ENCODE assay signal across 8 cellular contexts in the genomic region with DNA sequence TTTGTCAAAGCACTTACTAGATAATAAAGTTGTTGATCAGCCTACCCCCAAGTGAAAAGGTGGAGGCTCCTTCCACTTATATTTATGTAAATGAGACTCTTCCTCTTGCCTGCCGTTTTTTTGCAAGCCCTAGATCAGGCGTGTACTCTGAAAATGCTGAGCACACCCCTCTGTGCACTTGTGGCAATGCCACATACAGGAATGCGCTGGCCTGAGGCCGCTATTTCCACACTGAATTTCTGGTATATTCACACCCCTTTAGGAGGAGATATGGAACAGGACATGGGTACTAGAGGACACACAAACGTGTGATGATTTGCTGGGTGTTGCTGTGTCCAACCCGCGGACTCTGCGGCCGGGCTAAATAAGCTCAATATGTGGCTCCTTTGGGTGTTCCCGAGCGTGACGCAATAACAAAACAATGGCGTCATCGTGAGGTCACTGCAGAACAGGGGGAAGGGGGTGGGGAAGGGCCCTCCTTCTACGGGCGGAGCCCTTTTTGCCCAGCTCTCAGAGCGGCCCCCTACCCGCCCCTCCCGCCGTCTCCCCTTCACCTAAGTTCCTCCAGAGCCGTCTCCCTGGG. TPM values are rescaled to one million over a fixed set of nuclear protein-coding genes. Genes with fewer than 3 reads are reported as not detected.
A peak's percentile ranks its signal among the peaks of the same experiment; 100 is the strongest.
DNase-seq lines count a peak whose midpoint lies in the region; ATAC-seq and TF ChIP-seq lines count a peak whose summit lies in the region.

No MANE protein-coding gene starts in this region.

- H3K27me3 Mint-ChIP-seq in activated T-helper 1 cell treated with anti-CD3 and anti-CD28 coated beads, Interleukin-12 subunit alpha, Interleukin-12 subunit beta, Interleukin-2, Interleukin-4 antibody, amounts not matched to agents 30 ng/mL and 10 ng/mL and 1 ng/mL, durations not matched to agents 14 hours and 24 hours and 36 hours (ENCODE audit: insufficient read depth) = no peaks in the 10 kb centered on the region

- peaks cover 0 to 21% (median 6%) of the 10 kb centered on the region in 3 donors for H3K4me1 ChIP-seq in gastroesophageal sphincter
- no peaks in the 10 kb centered on the region for H3K4me1 ChIP-seq in prostate gland (replicated peaks)

- H3K4me1 Mint-ChIP-seq in activated T-helper 1 cell treated with anti-CD3 and anti-CD28 coated beads, Interleukin-12 subunit alpha, Interleukin-12 subunit beta, Interleukin-2, Interleukin-4 antibody, amounts not matched to agents 30 ng/mL and 10 ng/mL and 1 ng/mL, durations not matched to agents 14 hours and 24 hours and 36 hours (ENCODE audit: low read depth) = peaks cover 67% of the 10 kb centered on the region

- no peaks in the 10 kb centered on the region for H3K9me3 Mint-ChIP-seq in activated T-helper 1 cell treated with anti-CD3 and anti-CD28 coated beads, Interleukin-12 subunit alpha, Interleukin-12 subunit beta, Interleukin-2, Interleukin-4 antibody, amounts not matched to agents 30 ng/mL and 10 ng/mL and 1 ng/mL, durations not matched to agents 14 hours and 24 hours and 36 hours

- H3K27ac ChIP-seq in gastroesophageal sphincter (peak overlapping the region; percentile 93 to 97 (median 94)), prostate gland (peak overlapping the region; percentile 94 to 95)

- H3K4me3 Mint-ChIP-seq in activated T-helper 1 cell treated with anti-CD3 and anti-CD28 coated beads, Interleukin-12 subunit alpha, Interleukin-12 subunit beta, Interleukin-2, Interleukin-4 antibody, amounts not matched to agents 30 ng/mL and 10 ng/mL and 1 ng/mL, durations not matched to agents 14 hours and 24 hours and 36 hours = peak overlapping the region; percentile 94

- 5 to 25% methylated on average over 2 to 18 of the region's 21 CpGs for WGBS in gastroesophageal sphincter (ENCODE audit: low coverage in 1 of 2), 2 donors
- WGBS in prostate gland = 9% methylated on average over 21 of the region's 21 CpGs

- peaks cover 0 to 28% of the 10 kb centered on the region in 2 donors for H3K36me3 ChIP-seq in gastroesophageal sphincter
- H3K36me3 ChIP-seq in prostate gland = peaks cover 0 to 4% of the 10 kb centered on the region in 2 donors

- TF ChIP-seq POLR2A in gastroesophageal sphincter (IDR thresholded peaks at IDR 0.05) (no peak), prostate gland (IDR thresholded peaks at IDR 0.05) (no peak)

- no peak for TF ChIP-seq EP300 in gastroesophageal sphincter (IDR thresholded peaks at IDR 0.05)

- ATAC-seq in HG02678 (IDR thresholded peaks at IDR 0.05; ENCODE audit: unreplicated experiment) (peak; percentile 40), gastroesophageal sphincter (peak; percentile 83)

- H3K27ac Mint-ChIP-seq in activated T-helper 1 cell treated with anti-CD3 and anti-CD28 coated beads, Interleukin-12 subunit alpha, Interleukin-12 subunit beta, Interleukin-2, Interleukin-4 antibody, amounts not matched to agents 30 ng/mL and 10 ng/mL and 1 ng/mL, durations not matched to agents 14 hours and 24 hours and 36 hours = peak overlapping the region; percentile 92

- H3K36me3 Mint-ChIP-seq in activated T-helper 1 cell treated with anti-CD3 and anti-CD28 coated beads, Interleukin-12 subunit alpha, Interleukin-12 subunit beta, Interleukin-2, Interleukin-4 antibody, amounts not matched to agents 30 ng/mL and 10 ng/mL and 1 ng/mL, durations not matched to agents 14 hours and 24 hours and 36 hours (ENCODE audit: low read depth) = peaks cover 25% of the 10 kb centered on the region

- peak; percentile 95 for DNase-seq in NCI-H510A treated with DMSO at 0.1 percent for 48 hours (lab: John Stamatoyannopoulos, UW)
- DNase-seq in NCI-H510A (lab: John Stamatoyannopoulos, UW) = no peak
- DNase-seq in NOMO-1 treated with DMSO at 0.1 percent for 48 hours (lab: John Stamatoyannopoulos, UW; ENCODE audit: unreplicated experiment) = peak; percentile 63
- DNase-seq in activated T-helper 1 cell treated with anti-CD3 and anti-CD28 coated beads, Interleukin-12 subunit alpha, Interleukin-12 subunit beta, Interleukin-2, Interleukin-4 antibody, amounts not matched to agents 30 ng/mL and 10 ng/mL and 1 ng/mL, durations not matched to agents 14 hours and 24 hours and 36 hours (ENCODE audit: low spot score) = peak; percentile 69
- peak; percentile 42 for DNase-seq in prostate gland (ENCODE audit: low spot score)
- no peak for DNase-seq in NCI-H226

- H3K9me3 ChIP-seq in gastroesophageal sphincter (no peaks in the 10 kb centered on the region), prostate gland (no peaks in the 10 kb centered on the region)

- H3K4me3 ChIP-seq in gastroesophageal sphincter = peak overlapping the region; percentile 85 to 90
- H3K4me3 ChIP-seq in prostate gland = peak overlapping the region; percentile 68 to 75

- TF ChIP-seq CTCF in gastroesophageal sphincter (IDR thresholded peaks at IDR 0.05) (no peak), prostate gland (IDR thresholded peaks at IDR 0.05) (no peak)

- H3K27me3 ChIP-seq in gastroesophageal sphincter (peaks cover 29% of the 10 kb centered on the region), prostate gland (replicated peaks; ENCODE audit: insufficient read depth) (peaks cover 2% of the 10 kb centered on the region)

- intact Hi-C loops in activated T-helper 1 cell treated with anti-CD3 and anti-CD28 coated beads, Interleukin-12 subunit alpha, Interleukin-12 subunit beta, Interleukin-2, Interleukin-4 antibody, amounts not matched to agents 30 ng/mL and 10 ng/mL and 1 ng/mL, durations not matched to agents 14 hours and 24 hours and 36 hours (cut with micrococcal nuclease) = loop anchor here (1.0 to 5.0 kb wide), 7 partner anchors 8 to 1853 kb away; a partner anchor contains a TSS
- intact Hi-C loops in prostate gland (cut with DNase I) = no loop called here

RNA-seq across cellular contexts. Expression of a gene that starts 0.6 kb away (rescaled TPM):
- total RNA-seq in activated T-helper 1 cell treated with anti-CD3 and anti-CD28 coated beads, Interleukin-12 subunit alpha, Interleukin-12 subunit beta, Interleukin-2, Interleukin-4 antibody, amounts not matched to agents 30 ng/mL and 10 ng/mL and 1 ng/mL, durations not matched to agents 14 hours and 24 hours and 36 hours = 24.0 and 24.5 TPM in 2 replicates
- total RNA-seq in gastroesophageal sphincter (10 to 100 TPM; 47.0 to 75.8 (median 53.2) TPM), prostate gland (100 to 1,000 TPM in 1 of 2 donors, 10 to 100 TPM in 1; 40.4 to 127 TPM)

RNA-seq across cellular contexts. Expression of a gene that starts 5.7 kb away (rescaled TPM):
- total RNA-seq in activated T-helper 1 cell treated with anti-CD3 and anti-CD28 coated beads, Interleukin-12 subunit alpha, Interleukin-12 subunit beta, Interleukin-2, Interleukin-4 antibody, amounts not matched to agents 30 ng/mL and 10 ng/mL and 1 ng/mL, durations not matched to agents 14 hours and 24 hours and 36 hours = 31.5 and 33.4 TPM in 2 replicates
- total RNA-seq in gastroesophageal sphincter (1 to 10 TPM; 1.6 to 4.2 (median 3.3) TPM), prostate gland (1 to 10 TPM in 1 of 2 donors, under 1 TPM in 1; 0.82 to 4.2 TPM)

RNA-seq across cellular contexts. Expression of a gene that starts 7.8 kb away (rescaled TPM):
- 218 and 227 TPM in 2 replicates for total RNA-seq in activated T-helper 1 cell treated with anti-CD3 and anti-CD28 coated beads, Interleukin-12 subunit alpha, Interleukin-12 subunit beta, Interleukin-2, Interleukin-4 antibody, amounts not matched to agents 30 ng/mL and 10 ng/mL and 1 ng/mL, durations not matched to agents 14 hours and 24 hours and 36 hours
- total RNA-seq in gastroesophageal sphincter (100 to 1,000 TPM in 2 of 4 donors, 10 to 100 TPM in 2; 56.7 to 107 (median 101) TPM), prostate gland (100 to 1,000 TPM in 1 of 2 donors, 10 to 100 TPM in 1; 97.5 to 103 TPM)

RNA-seq across cellular contexts. Expression of a gene that starts 10.6 kb away (rescaled TPM):
- 21.2 and 21.8 TPM in 2 replicates for total RNA-seq in activated T-helper 1 cell treated with anti-CD3 and anti-CD28 coated beads, Interleukin-12 subunit alpha, Interleukin-12 subunit beta, Interleukin-2, Interleukin-4 antibody, amounts not matched to agents 30 ng/mL and 10 ng/mL and 1 ng/mL, durations not matched to agents 14 hours and 24 hours and 36 hours
- total RNA-seq in gastroesophageal sphincter = 10 to 100 TPM in 1 of 4 donors, 1 to 10 TPM in 3; 3.4 to 11.1 (median 7.9) TPM
- total RNA-seq in prostate gland = 10 to 100 TPM; 11.1 to 13.2 TPM

RNA-seq across cellular contexts. Expression of a gene that starts 22.6 kb away (rescaled TPM):
- 9.0 and 9.9 TPM in 2 replicates for total RNA-seq in activated T-helper 1 cell treated with anti-CD3 and anti-CD28 coated beads, Interleukin-12 subunit alpha, Interleukin-12 subunit beta, Interleukin-2, Interleukin-4 antibody, amounts not matched to agents 30 ng/mL and 10 ng/mL and 1 ng/mL, durations not matched to agents 14 hours and 24 hours and 36 hours
- under 1 TPM in 3 of 4 donors, not detected in 1; 0.27 to 0.57 (median 0.31) TPM for total RNA-seq in gastroesophageal sphincter
- under 1 TPM; 0.14 to 0.91 TPM for total RNA-seq in prostate gland

Comparison
In these comparisons a context has a peak if more than half of its experiments do, and no peak if none do; other contexts are left out.
1. DNase-seq: peak in NCI-H510A treated with DMSO at 0.1 percent for 48 hours (single experiment), NOMO-1 treated with DMSO at 0.1 percent for 48 hours (single experiment), activated T-helper 1 cell treated with anti-CD3 and anti-CD28 coated beads, Interleukin-12 subunit alpha, Interleukin-12 subunit beta, Interleukin-2, Interleukin-4 antibody, amounts not matched to agents 30 ng/mL and 10 ng/mL and 1 ng/mL, durations not matched to agents 14 hours and 24 hours and 36 hours (single experiment) and prostate gland (single experiment); none in NCI-H510A (single experiment) and NCI-H226 (single experiment).